In the genomic region with DNA sequence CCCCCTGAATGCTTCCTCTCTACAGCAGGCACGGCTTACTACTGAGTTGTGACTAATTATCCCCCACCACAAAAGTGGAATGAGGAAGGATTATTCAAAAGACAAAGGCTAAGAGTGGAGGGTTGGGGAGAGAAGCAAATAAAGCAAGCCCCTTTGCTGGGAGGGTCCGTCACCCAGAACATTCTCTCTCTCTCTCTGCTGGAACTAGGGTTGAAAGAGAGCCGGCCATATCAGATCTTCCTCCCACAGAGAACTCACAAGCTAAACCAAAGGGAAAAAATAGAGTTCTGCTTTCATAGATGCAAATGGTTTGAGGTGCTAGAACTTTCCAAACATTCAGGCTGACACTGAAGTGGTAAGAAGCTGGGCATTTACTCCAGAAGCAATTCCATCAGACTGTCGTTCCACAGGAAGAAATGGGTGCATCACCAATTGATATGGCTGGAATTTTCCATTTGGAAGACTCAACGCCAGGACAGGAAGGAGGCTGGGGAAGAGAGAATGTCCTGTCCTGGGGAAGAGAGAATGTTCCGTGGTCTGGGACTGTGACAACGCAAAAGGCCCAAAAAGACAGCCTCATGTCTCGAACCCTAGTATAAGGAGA, we compare ENCODE assay signal across 11 cellular contexts. TPM values are rescaled to one million over a fixed set of nuclear protein-coding genes. Genes with fewer than 3 reads are reported as not detected.
DNase-seq lines count a peak whose midpoint lies in the region; FAIRE-seq and TF ChIP-seq lines count a peak whose summit lies in the region.
"Had no signal": no experiment of that assay in that cellular context is flagged by ENCODE, and none has a peak within 500 bp of the region (broad histone marks: within the 10 kb centered on the region; RNA-seq: fewer than 3 reads in every experiment).

No MANE protein-coding gene starts in this region.

- no peak for DNase-seq in breast epithelium (ENCODE audit: low spot score in 2 of 2)
- DNase-seq in MCF 10A (ENCODE audit: unreplicated experiment): no peak
- peak; percentile 43 for DNase-seq in endothelial cell of umbilical vein (ENCODE audit: low read depth, low spot score)
- no peak for DNase-seq in vagina (ENCODE audit: extremely low spot score in 2 of 2)
- no peak for DNase-seq in NCI-H146 (lab: John Stamatoyannopoulos, UW)
- DNase-seq in NCI-H446 (lab: John Stamatoyannopoulos, UW): no peak
- no peak for DNase-seq in SKM-1 (lab: John Stamatoyannopoulos, UW; ENCODE audit: unreplicated experiment)
- DNase-seq: ACHN, T-helper 9 cell had no signal

- peak overlapping the region; percentile 97 for H3K4me2 ChIP-seq in endothelial cell of umbilical vein (ENCODE audit: insufficient read depth, low read length)

- H4K20me1 ChIP-seq in endothelial cell of umbilical vein (replicated peaks; ENCODE audit: control insufficient read depth, extremely low read depth, insufficient read depth, low read length): no peaks in the 10 kb centered on the region

- H3K4me3 Mint-ChIP-seq in MCF 10A (ENCODE audit: unreplicated experiment): no peak overlapping the region

- CTCF ChIA-PET in MCF 10A (lab: Yijun Ruan, JAX): interaction anchor here (0.7 to 4.5 kb wide), 9 partner anchors 12 to 137 kb away, joined by 3 to 20 read pairs (median 4); no protein-coding TSS in a partner anchor
- CTCF ChIA-PET in endothelial cell of umbilical vein (lab: Charles Lee): interaction anchor here (1.0 to 3.2 kb wide), 8 partner anchors 9 to 75 kb away, joined by 3 to 21 read pairs (median 4); no protein-coding TSS in a partner anchor

- no peaks in the 10 kb centered on the region for H3K27me3 ChIP-seq in breast epithelium
- H3K27me3 ChIP-seq in endothelial cell of umbilical vein (ENCODE audit: control insufficient read depth in 2 of 2, insufficient read depth in 2 of 2, low read length in 2 of 2): no peaks in the 10 kb centered on the region
- H3K27me3 ChIP-seq in muscle layer of colon (ENCODE audit: control insufficient read depth in 1 of 2, insufficient read depth in 2 of 2, low read length in 2 of 2): no peaks in the 10 kb centered on the region
- H3K27me3 ChIP-seq in vagina: no peaks in the 10 kb centered on the region

- dilution Hi-C loops in endothelial cell of umbilical vein (cut with MboI; ENCODE audit: extremely low pct_ligation_motif_present, low sequenced_read_pairs): no loop called here

- no peak for TF ChIP-seq POLR2A in breast epithelium (IDR thresholded peaks at IDR 0.05)
- TF ChIP-seq POLR2A in endothelial cell of umbilical vein (IDR thresholded peaks at IDR 0.05; ENCODE audit: low read depth, low read length): no peak
- no peak for TF ChIP-seq POLR2A in vagina (IDR thresholded peaks at IDR 0.05)

- peak overlapping the region; percentile 20 for H2AFZ ChIP-seq in endothelial cell of umbilical vein (ENCODE audit: low read depth, low read length)

- H3K4me3 ChIP-seq in breast epithelium (peak overlapping the region in 1 of 3 donors; percentile 6), endothelial cell of umbilical vein (replicated peaks in 1 of 3; ENCODE audit: insufficient read depth in 1 of 3, low read depth in 1 of 3, low read length in 3 of 3) (no peak overlapping the region), muscle layer of colon (ENCODE audit: low read depth in 1 of 2, low read length in 2 of 2) (peak overlapping the region in 1 of 2 donors; percentile 4), vagina (no peak overlapping the region)

- H3K79me2 ChIP-seq in endothelial cell of umbilical vein (ENCODE audit: control insufficient read depth, insufficient read depth, low read length): peaks cover 91% of the 10 kb centered on the region

- no peaks in the 10 kb centered on the region for H3K36me3 Mint-ChIP-seq in MCF 10A (ENCODE audit: insufficient read depth, unreplicated experiment)

- H3K9ac ChIP-seq in endothelial cell of umbilical vein (replicated peaks; ENCODE audit: extremely low read depth, insufficient read depth, low read length): peak overlapping the region; percentile 49
- peak overlapping the region; percentile 25 for H3K9ac ChIP-seq in muscle layer of colon (ENCODE audit: low read length)

- peaks cover 15 to 43% of the 10 kb centered on the region in 2 donors for H3K4me1 ChIP-seq in breast epithelium
- H3K4me1 ChIP-seq in endothelial cell of umbilical vein (ENCODE audit: control insufficient read depth, extremely low read depth, insufficient read depth, low read length): peaks cover 62% of the 10 kb centered on the region
- peaks cover 77% of the 10 kb centered on the region for H3K4me1 ChIP-seq in muscle layer of colon (ENCODE audit: insufficient read depth, low read length)
- H3K4me1 ChIP-seq in vagina: peaks cover 56% of the 10 kb centered on the region

- H3K9me3 Mint-ChIP-seq in MCF 10A (ENCODE audit: unreplicated experiment): no peaks in the 10 kb centered on the region
- H3K9me3 Mint-ChIP-seq: activated naive CD4-positive, alpha-beta T cell treated with anti-CD3 and anti-CD28 coated beads, Interleukin-2, amount 50 U/mL, for 24 hours had no signal

- H3K9me1 ChIP-seq in endothelial cell of umbilical vein (replicated peaks; ENCODE audit: control insufficient read depth, extremely low read depth, insufficient read depth, low read length): no peaks in the 10 kb centered on the region

- peaks cover 23% of the 10 kb centered on the region for H3K4me1 Mint-ChIP-seq in MCF 10A (ENCODE audit: insufficient read depth, unreplicated experiment)

- POLR2A ChIA-PET in MCF 10A (lab: Yijun Ruan, JAX): interaction anchor here (8.9 to 19.8 kb wide), 3 partner anchors 10 to 74 kb away, joined by 187 to 1977 read pairs (median 288); a partner anchor contains a TSS
- POLR2A ChIA-PET in endothelial cell of umbilical vein (lab: Charles Lee): interaction anchor here (0.6 kb wide), 1 partner anchor 32 kb away, joined by 3 read pairs; no protein-coding TSS in a partner anchor

- peak overlapping the region; percentile 89 to 99 for H3K27ac ChIP-seq in breast epithelium
- H3K27ac ChIP-seq in endothelial cell of umbilical vein (ENCODE audit: insufficient read depth, low read depth, low read length): peak overlapping the region; percentile 97
- peak overlapping the region; percentile 96 for H3K27ac ChIP-seq in muscle layer of colon (ENCODE audit: low read depth, low read length)
- H3K27ac ChIP-seq in vagina: peak overlapping the region; percentile 68

- H3K9me3 ChIP-seq in breast epithelium (no peaks in the 10 kb centered on the region), endothelial cell of umbilical vein (replicated peaks; ENCODE audit: control insufficient read depth, insufficient read depth, low read length) (no peaks in the 10 kb centered on the region), muscle layer of colon (ENCODE audit: low read length) (no peaks in the 10 kb centered on the region), vagina (no peaks in the 10 kb centered on the region)

- no peaks in the 10 kb centered on the region for H3K27me3 Mint-ChIP-seq in MCF 10A (ENCODE audit: insufficient read depth, unreplicated experiment)
- H3K27me3 Mint-ChIP-seq: activated naive CD4-positive, alpha-beta T cell treated with anti-CD3 and anti-CD28 coated beads, Interleukin-2, amount 50 U/mL, for 24 hours had no signal

- no peaks in the 10 kb centered on the region for H3K36me3 ChIP-seq in breast epithelium
- H3K36me3 ChIP-seq in endothelial cell of umbilical vein (ENCODE audit: control insufficient read depth in 2 of 2, extremely low read depth in 1 of 2, insufficient read depth in 2 of 2, low read length in 2 of 2): peaks cover 4 to 23% of the 10 kb centered on the region in 2 experiments
- no peaks in the 10 kb centered on the region for H3K36me3 ChIP-seq in muscle layer of colon (ENCODE audit: insufficient read depth, low read length)
- H3K36me3 ChIP-seq in vagina: peaks cover 0 to 12% of the 10 kb centered on the region in 2 donors

- TF ChIP-seq CTCF in breast epithelium (IDR thresholded peaks at IDR 0.05) (no peak), MCF 10A (IDR thresholded peaks at IDR 0.05; ENCODE audit: unreplicated experiment) (no peak), endothelial cell of umbilical vein (IDR thresholded peaks at IDR 0.05; ENCODE audit: extremely low read depth in 1 of 2, insufficient read depth in 1 of 2, low read depth in 1 of 2, low read length in 2 of 2) (no peak), vagina (IDR thresholded peaks at IDR 0.05) (no peak)

- no peak overlapping the region for H3K27ac Mint-ChIP-seq in MCF 10A (ENCODE audit: low read depth, unreplicated experiment)
- H3K27ac Mint-ChIP-seq: activated naive CD4-positive, alpha-beta T cell treated with anti-CD3 and anti-CD28 coated beads, Interleukin-2, amount 50 U/mL, for 24 hours had no signal

- FAIRE-seq in endothelial cell of umbilical vein (lab: Jason Lieb, UNC): peak; percentile 48

- BruUV-seq in MCF 10A (replicated peaks; lab: Mats Ljungman, UMichigan) (no TSS peak), endothelial cell of umbilical vein (replicated peaks; lab: Mats Ljungman, UMichigan) (no TSS peak)

- intact Hi-C loops in breast epithelium (cut with DNase I; ENCODE audit: low total_unique reads) (no loop called here), MCF 10A (cut with micrococcal nuclease) (no loop called here), endothelial cell of umbilical vein (cut with micrococcal nuclease) (no loop called here), vagina (cut with DNase I) (loop anchor here (1.0 kb wide), 1 partner anchor 8 kb away; a partner anchor contains a TSS)

TF ChIP-seq in endothelial cell of umbilical vein, 7 proteins besides CTCF, POLR2A, EP300 and RAD21:
- no peak for TF ChIP-seq FOS (IDR thresholded peaks at IDR 0.05; ENCODE audit: borderline replicate concordance, insufficient read depth, low read length)
- no peak for TF ChIP-seq POLR2AphosphoS5 (IDR thresholded peaks at IDR 0.05; ENCODE audit: insufficient read depth, low read depth, low read length)
- no peak for TF ChIP-seq JUN (IDR thresholded peaks at IDR 0.05; ENCODE audit: borderline replicate concordance, insufficient read depth, insufficient read length, low read depth)

RNA-seq across cellular contexts. Expression of a gene that starts 7.9 kb away (rescaled TPM):
- total RNA-seq in breast epithelium (10 to 100 TPM; 40.6 to 47.7 (median 41.4) TPM), MCF 10A (2022) (126 and 127 TPM in 2 replicates), endothelial cell of umbilical vein (75.2 and 76.3 TPM in 2 replicates), vagina (91.1 TPM)
- 26.4 and 30.6 TPM in 2 replicates for polyA plus RNA-seq in endothelial cell of umbilical vein
- 31.6 and 33.3 TPM in 2 replicates for polyA plus RNA-seq in endothelial cell of umbilical vein (2011; cell fraction: cytosol; rRNA removed)
- 107 and 122 TPM in 2 replicates for polyA plus RNA-seq in endothelial cell of umbilical vein (2011; cell fraction: nucleus; rRNA removed)
- polyA plus RNA-seq in endothelial cell of umbilical vein (2012): 55.4 and 56.4 TPM in 2 replicates
- polyA minus RNA-seq in endothelial cell of umbilical vein: 47.8 and 61.9 TPM in 2 replicates
- polyA minus RNA-seq in endothelial cell of umbilical vein (2011; cell fraction: cytosol; rRNA and poly(A)+ RNA removed): 6.9 TPM
- polyA minus RNA-seq in endothelial cell of umbilical vein (2011; cell fraction: nucleus; rRNA and poly(A)+ RNA removed): 82.0 and 106 TPM in 2 replicates
